1 cellular context compared by ENCODE assay signal in the genomic region with DNA sequence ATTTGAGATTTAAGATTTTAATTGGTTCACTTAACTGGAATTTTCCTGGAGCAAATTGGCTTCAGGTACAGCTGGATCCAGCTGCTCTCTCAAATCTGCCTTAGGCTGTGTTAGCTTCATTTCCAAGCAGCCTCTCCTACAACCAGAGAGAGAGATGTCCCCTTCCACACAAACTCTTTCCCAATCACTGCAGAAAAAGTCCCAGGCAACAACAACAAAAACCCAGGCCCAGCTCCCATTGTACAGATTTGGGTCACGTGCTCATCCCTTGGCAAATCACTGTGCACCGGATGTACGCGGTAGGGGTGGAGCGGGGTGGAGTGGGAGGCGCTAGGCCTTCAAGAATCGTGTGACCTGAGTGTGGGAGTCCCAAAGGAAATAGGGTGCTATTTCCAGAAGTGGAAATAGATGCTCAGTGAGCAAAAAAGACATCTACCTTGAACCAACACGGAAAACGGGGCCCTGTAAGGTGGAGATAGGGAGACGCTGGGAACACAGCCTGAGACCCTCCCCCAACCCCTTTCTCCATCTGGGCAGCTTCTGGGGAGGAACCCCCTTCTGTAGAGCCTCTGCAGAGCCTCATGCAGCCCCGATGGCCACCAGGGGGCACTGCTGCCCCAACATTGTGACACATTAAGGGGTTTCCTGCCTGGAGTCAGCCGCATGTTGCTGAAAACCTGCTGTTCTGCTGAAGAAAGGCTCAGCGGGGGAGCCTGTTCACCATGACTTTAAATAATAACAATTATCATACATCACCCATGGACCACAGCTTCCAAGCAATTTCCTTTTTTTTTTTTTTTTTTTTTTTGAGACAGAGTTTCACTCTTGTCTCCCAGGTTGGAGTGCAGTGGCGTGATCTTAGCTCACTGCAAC.
TF ChIP-seq lines count a peak whose summit lies in the region.

No MANE protein-coding gene starts in this region.

TF ChIP-seq in HepG2, 621 proteins besides CTCF, POLR2A, EP300 and RAD21 (continued from another document and continues in another):
- TF ChIP-seq ZNF263 (CRISPR knock-in tag; IDR thresholded peaks at IDR 0.05): no peak
- 0 out of 2 replicates have a peak, but pooled peaks have one; percentile 60 for TF ChIP-seq ZNF615 (CRISPR knock-in tag; IDR thresholded peaks at IDR 0.05; ENCODE audit: borderline replicate concordance)
- TF ChIP-seq, protein P1, sequence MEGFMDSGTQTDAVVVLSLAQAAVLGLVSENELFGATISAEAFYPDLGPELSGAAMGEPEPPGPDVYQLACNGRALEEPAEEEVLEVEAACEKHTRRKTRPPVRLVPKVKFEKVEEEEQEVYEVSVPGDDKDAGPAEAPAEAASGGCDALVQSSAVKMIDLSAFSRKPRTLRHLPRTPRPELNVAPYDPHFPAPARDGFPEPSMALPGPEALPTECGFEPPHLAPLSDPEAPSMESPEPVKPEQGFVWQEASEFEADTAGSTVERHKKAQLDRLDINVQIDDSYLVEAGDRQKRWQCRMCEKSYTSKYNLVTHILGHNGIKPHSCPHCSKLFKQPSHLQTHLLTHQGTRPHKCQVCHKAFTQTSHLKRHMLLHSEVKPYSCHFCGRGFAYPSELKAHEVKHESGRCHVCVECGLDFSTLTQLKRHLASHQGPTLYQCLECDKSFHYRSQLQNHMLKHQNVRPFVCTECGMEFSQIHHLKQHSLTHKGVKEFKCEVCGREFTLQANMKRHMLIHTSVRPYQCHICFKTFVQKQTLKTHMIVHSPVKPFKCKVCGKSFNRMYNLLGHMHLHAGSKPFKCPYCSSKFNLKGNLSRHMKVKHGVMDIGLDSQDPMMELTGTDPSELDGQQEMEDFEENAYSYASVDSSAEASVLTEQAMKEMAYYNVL (CRISPR knock-in tag; IDR thresholded peaks at IDR 0.05; ENCODE audit: borderline replicate concordance): no peak
- TF ChIP-seq ZNF501 (CRISPR knock-in tag; IDR thresholded peaks at IDR 0.05): peak; percentile 27; the same call in 1 of the 2 replicates
- TF ChIP-seq SAP130 (CRISPR knock-in tag; IDR thresholded peaks at IDR 0.05; ENCODE audit: low read depth): peak; percentile 48
- 0 out of 2 replicates have a peak, but pooled peaks have one; percentile 22 for TF ChIP-seq SATB2 (CRISPR knock-in tag; IDR thresholded peaks at IDR 0.05)
- peak; percentile 61 for TF ChIP-seq XRCC5 (optimal IDR thresholded peaks at IDR 0.05; ENCODE audit: low read length)
- no peak for TF ChIP-seq NFRKB (IDR thresholded peaks at IDR 0.05)
- peak; percentile 99 for TF ChIP-seq ZNF329 (CRISPR knock-in tag; IDR thresholded peaks at IDR 0.05; ENCODE audit: low read depth)
- peak; percentile 37; the same call in 1 of the 2 replicates for TF ChIP-seq ELF3 (CRISPR knock-in tag; IDR thresholded peaks at IDR 0.05)
- TF ChIP-seq SMAD9 (CRISPR knock-in tag; IDR thresholded peaks at IDR 0.05): no peak
- TF ChIP-seq ARID5B (CRISPR knock-in tag; IDR thresholded peaks at IDR 0.05): 0 out of 2 replicates have a peak, but pooled peaks have one; percentile 34
- TF ChIP-seq ZNF788 (CRISPR knock-in tag; IDR thresholded peaks at IDR 0.05; ENCODE audit: borderline replicate concordance): peak; percentile 44; the same call in 1 of the 2 replicates
- no peak for TF ChIP-seq NFE2L2 (IDR thresholded peaks at IDR 0.05; ENCODE audit: low read length)
- TF ChIP-seq, protein P2, sequence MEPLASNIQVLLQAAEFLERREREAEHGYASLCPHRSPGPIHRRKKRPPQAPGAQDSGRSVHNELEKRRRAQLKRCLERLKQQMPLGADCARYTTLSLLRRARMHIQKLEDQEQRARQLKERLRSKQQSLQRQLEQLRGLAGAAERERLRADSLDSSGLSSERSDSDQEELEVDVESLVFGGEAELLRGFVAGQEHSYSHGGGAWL (CRISPR knock-in tag; IDR thresholded peaks at IDR 0.05): 0 out of 2 replicates have a peak, but pooled peaks have one; percentile 27
- 0 out of 2 replicates have a peak, but pooled peaks have one; percentile 19 for TF ChIP-seq POGZ (CRISPR knock-in tag; IDR thresholded peaks at IDR 0.05)
- TF ChIP-seq ZNF564 (CRISPR knock-in tag; IDR thresholded peaks at IDR 0.05): no peak
- no peak for TF ChIP-seq ATF3 (CRISPR knock-in tag; IDR thresholded peaks at IDR 0.05)
- TF ChIP-seq, protein P3, sequence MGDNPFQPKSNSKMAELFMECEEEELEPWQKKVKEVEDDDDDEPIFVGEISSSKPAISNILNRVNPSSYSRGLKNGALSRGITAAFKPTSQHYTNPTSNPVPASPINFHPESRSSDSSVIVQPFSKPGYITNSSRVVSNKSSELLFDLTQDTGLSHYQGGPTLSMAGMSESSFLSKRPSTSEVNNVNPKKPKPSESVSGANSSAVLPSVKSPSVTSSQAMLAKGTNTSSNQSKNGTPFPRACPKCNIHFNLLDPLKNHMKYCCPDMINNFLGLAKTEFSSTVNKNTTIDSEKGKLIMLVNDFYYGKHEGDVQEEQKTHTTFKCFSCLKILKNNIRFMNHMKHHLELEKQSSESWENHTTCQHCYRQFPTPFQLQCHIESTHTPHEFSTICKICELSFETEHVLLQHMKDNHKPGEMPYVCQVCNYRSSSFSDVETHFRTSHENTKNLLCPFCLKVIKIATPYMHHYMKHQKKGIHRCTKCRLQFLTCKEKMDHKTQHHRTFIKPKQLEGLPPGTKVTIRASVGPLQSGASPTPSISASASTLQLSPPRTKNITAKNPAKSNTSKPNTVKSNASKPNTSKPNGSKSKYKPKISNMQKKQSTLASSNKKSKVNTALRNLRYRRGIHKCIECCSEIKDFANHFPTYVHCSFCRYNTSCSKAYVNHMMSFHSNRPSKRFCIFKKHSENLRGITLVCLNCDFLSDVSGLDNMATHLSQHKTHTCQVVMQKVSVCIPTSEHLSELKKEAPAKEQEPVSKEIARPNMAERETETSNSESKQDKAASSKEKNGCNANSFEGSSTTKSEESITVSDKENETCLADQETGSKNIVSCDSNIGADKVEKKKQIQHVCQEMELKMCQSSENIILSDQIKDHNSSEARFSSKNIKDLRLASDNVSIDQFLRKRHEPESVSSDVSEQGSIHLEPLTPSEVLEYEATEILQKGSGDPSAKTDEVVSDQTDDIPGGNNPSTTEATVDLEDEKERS (CRISPR knock-in tag; IDR thresholded peaks at IDR 0.05): 0 out of 2 replicates have a peak, but pooled peaks have one; percentile 0
- 0 out of 2 replicates have a peak, but pooled peaks have one; percentile 35 for TF ChIP-seq ZBTB33 (CRISPR knock-in tag; IDR thresholded peaks at IDR 0.05)
- TF ChIP-seq MEF2D (CRISPR knock-in tag; IDR thresholded peaks at IDR 0.05): peak; percentile 54; the same call in 1 of the 2 replicates
- 0 out of 2 replicates have a peak, but pooled peaks have one; percentile 13 for TF ChIP-seq CBX5 (CRISPR knock-in tag; IDR thresholded peaks at IDR 0.05; ENCODE audit: borderline replicate concordance)
- peak; percentile 32; the same call in 1 of the 2 replicates for TF ChIP-seq POLR2AphosphoS5 (IDR thresholded peaks at IDR 0.05; ENCODE audit: low read depth, low read length)
- no peak for TF ChIP-seq SOX6 (IDR thresholded peaks at IDR 0.05)
- peak; percentile 47; the same call in 1 of the 2 replicates for TF ChIP-seq SOX6 (CRISPR knock-in tag; IDR thresholded peaks at IDR 0.05)
- 0 out of 2 replicates have a peak, but pooled peaks have one; percentile 23 for TF ChIP-seq PRDM10 (CRISPR knock-in tag; IDR thresholded peaks at IDR 0.05; ENCODE audit: low read depth)
- peak; percentile 46; the same call in 1 of the 2 replicates for TF ChIP-seq KDM5B (CRISPR knock-in tag; IDR thresholded peaks at IDR 0.05; ENCODE audit: borderline replicate concordance)
- peak in 1 of 2 experiments; percentile 64; a peak in 1 of 4 replicates for TF ChIP-seq HMGXB4 (CRISPR knock-in tag; IDR thresholded peaks at IDR 0.05; ENCODE audit: borderline replicate concordance in 1 of 2, low read depth in 1 of 2)
- TF ChIP-seq, protein P4, sequence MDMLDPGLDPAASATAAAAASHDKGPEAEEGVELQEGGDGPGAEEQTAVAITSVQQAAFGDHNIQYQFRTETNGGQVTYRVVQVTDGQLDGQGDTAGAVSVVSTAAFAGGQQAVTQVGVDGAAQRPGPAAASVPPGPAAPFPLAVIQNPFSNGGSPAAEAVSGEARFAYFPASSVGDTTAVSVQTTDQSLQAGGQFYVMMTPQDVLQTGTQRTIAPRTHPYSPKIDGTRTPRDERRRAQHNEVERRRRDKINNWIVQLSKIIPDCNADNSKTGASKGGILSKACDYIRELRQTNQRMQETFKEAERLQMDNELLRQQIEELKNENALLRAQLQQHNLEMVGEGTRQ (IDR thresholded peaks at IDR 0.05; ENCODE audit: low read depth, low read length): peak; percentile 71
- TF ChIP-seq, protein P4 (CRISPR knock-in tag; IDR thresholded peaks at IDR 0.05; ENCODE audit: borderline replicate concordance): peak; percentile 83; the same call in 1 of the 2 replicates
- TF ChIP-seq SMC3 (IDR thresholded peaks at IDR 0.05; ENCODE audit: low read length): peak; percentile 54
